8 cellular contexts compared by ENCODE assay signal in the genomic region with DNA sequence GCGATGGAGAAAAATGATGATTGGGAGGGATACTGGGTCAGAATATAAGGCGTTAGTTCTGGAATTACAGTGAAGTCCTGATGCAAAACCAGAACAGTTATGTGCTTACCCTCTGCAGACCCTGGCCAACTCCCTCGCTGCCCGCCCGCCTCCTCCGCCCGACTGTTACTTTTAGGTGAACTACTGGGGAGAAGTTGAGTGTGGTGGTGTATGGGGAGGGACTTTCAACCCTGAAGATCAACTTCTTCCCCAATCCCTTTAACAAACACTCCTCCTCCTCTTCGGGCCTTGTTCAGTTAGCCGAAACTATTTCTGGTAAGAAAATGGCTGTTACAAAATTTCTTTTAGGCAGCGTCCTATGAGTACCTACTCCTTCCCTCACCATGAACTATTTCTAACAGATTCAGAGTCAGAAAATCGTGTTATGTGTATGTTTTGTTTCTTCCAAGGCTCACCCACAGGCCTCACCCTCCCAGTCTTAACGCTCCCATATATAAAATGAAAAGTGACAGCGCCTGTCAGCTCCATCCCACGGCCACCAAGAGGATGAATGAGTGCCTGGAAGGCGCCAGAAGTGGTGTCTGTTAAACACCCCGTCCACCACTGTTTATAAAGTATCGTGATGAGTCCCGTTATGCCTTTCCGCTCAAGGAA. TPM values are rescaled to one million over a fixed set of nuclear protein-coding genes. Genes with fewer than 3 reads are reported as not detected.
DNase-seq lines count a peak whose midpoint lies in the region; ATAC-seq and TF ChIP-seq lines count a peak whose summit lies in the region.

No MANE protein-coding gene starts in this region.

- TF ChIP-seq CTCF in brain microvascular endothelial cell (IDR thresholded peaks at IDR 0.05; ENCODE audit: low read depth, low read length, missing control alignments): no peak
- TF ChIP-seq CTCF in upper lobe of right lung (IDR thresholded peaks at IDR 0.05): no peak

- peaks cover 32% of the 10 kb centered on the region for H3K79me2 ChIP-seq in ACC112 (ENCODE audit: control insufficient read depth, insufficient read depth, low read length, unreplicated experiment)

- in situ Hi-C loops in brain microvascular endothelial cell (cut with HindIII; ENCODE audit: low pct_ligation_motif_present, low sequenced_read_pairs): no loop called here

- intact Hi-C loops in upper lobe of right lung (cut with DNase I): no loop called here

- no peaks in the 10 kb centered on the region for H3K9me3 ChIP-seq in upper lobe of right lung

- DNase-seq in NAMALWA (ENCODE audit: low spot score) (peak; percentile 35), brain microvascular endothelial cell (peak; percentile 18), medulla oblongata (ENCODE audit: extremely low spot score) (peak; percentile 32), upper lobe of right lung (no peak), COLO668 (lab: John Stamatoyannopoulos, UW; ENCODE audit: unreplicated experiment) (no peak)

- H3K4me3 ChIP-seq in ACC112 (ENCODE audit: low read depth, low read length) (peak overlapping the region; percentile 97), brain microvascular endothelial cell (ENCODE audit: low read depth, low read length) (peak overlapping the region; percentile 84), upper lobe of right lung (peak overlapping the region; percentile 90)

- H3K36me3 ChIP-seq in ACC112 (ENCODE audit: insufficient read depth, low read length) (no peaks in the 10 kb centered on the region), brain microvascular endothelial cell (replicated peaks) (no peaks in the 10 kb centered on the region), upper lobe of right lung (no peaks in the 10 kb centered on the region)

- no peaks in the 10 kb centered on the region for H3K27me3 ChIP-seq in ACC112 (ENCODE audit: insufficient read depth, low read length)
- no peaks in the 10 kb centered on the region for H3K27me3 ChIP-seq in brain microvascular endothelial cell (replicated peaks)
- no peaks in the 10 kb centered on the region for H3K27me3 ChIP-seq in upper lobe of right lung

- peaks cover 18% of the 10 kb centered on the region for H3K4me1 ChIP-seq in ACC112 (ENCODE audit: control insufficient read depth, insufficient read depth, low read length, unreplicated experiment)
- peaks cover 44% of the 10 kb centered on the region for H3K4me1 ChIP-seq in upper lobe of right lung

- H3K27ac ChIP-seq in ACC112 (ENCODE audit: low read depth, low read length) (peak overlapping the region; percentile 100; the same call in 1 of the 2 replicates), brain microvascular endothelial cell (peak overlapping the region; percentile 100), upper lobe of right lung (peak overlapping the region; percentile 100)

- H2AFZ ChIP-seq in ACC112 (ENCODE audit: low read length, unreplicated experiment): peak overlapping the region; percentile 97

- ATAC-seq in GM18907 (IDR thresholded peaks at IDR 0.05; ENCODE audit: unreplicated experiment) (peak; percentile 1), upper lobe of right lung (no peak), HG02970 (IDR thresholded peaks at IDR 0.05; ENCODE audit: low FRiP score, unreplicated experiment) (no peak)

RNA-seq across cellular contexts. Expression of gene FBXO33, which starts 1.3 kb away (rescaled TPM):
- total RNA-seq in upper lobe of right lung: 13.5 TPM

Comparison
In these comparisons a context has a peak if more than half of its experiments do, and no peak if none do; other contexts are left out.
1. DNase-seq: peak in NAMALWA (single experiment), brain microvascular endothelial cell (single experiment) and medulla oblongata (single experiment); none in upper lobe of right lung (single experiment) and COLO668 (single experiment).
2. Peak in every context shown above with its lines, with median percentiles within 50 percentile points of each other: H3K27ac ChIP-seq and H3K4me3 ChIP-seq.